8 cellular contexts compared by ENCODE assay signal in the genomic region with DNA sequence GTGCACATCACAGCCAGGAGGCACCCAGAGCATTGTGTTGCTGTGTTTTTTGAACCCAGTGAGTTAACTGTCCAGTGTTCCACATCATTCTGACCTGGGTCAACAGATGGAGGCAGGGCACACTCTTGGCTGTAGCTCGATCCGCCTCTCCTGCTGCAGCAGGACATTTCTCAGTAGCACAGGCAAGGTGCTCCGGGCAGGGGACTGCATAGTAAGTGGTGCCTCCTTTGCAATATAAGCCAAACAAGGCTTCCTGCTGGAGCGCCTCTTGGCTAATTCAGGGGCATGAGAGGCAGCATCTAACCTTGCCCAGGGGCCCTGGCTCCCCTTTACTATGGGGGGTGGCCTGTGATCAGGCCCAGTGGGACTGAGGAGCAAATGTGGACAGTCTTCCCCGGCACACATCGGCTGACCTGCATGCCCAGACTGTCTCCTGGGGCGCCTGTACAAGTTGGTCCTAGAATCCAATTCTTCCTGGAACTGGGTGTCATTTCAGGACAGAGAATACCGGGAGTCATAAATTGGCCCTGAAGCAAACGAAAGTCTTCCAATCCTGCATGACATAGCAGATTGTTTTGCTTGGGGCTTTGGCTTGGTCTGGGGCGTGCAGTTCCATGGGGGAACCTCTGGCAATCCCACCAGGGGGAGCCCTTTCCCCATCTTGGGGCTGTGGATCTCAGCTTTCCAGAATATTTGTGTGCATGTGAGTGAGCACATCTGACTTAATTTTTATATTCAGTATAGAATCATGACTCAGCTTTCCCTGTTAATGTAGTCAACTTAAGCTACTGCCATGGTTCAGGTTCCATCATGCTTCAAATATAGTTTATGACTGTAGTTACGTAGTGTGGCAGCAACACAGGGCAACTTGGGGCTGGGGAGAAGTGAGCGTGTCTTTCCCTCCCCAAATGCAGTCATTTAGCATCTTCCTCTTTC. TPM values are rescaled to one million over a fixed set of nuclear protein-coding genes. Genes with fewer than 3 reads are reported as not detected.
A peak's percentile ranks its signal among the peaks of the same experiment; 100 is the strongest.
DNase-seq lines count a peak whose midpoint lies in the region; ATAC-seq and TF ChIP-seq lines count a peak whose summit lies in the region.

No MANE protein-coding gene starts in this region.

- H3K4me3 Mint-ChIP-seq in activated CD4-positive, alpha-beta memory T cell treated with anti-CD3 and anti-CD28 coated beads, Interleukin-2, amount 10 ng/mL, durations not matched to agents 7 days and 5 days: peak overlapping the region; percentile 86

- H3K27ac Mint-ChIP-seq in activated CD4-positive, alpha-beta memory T cell treated with anti-CD3 and anti-CD28 coated beads, Interleukin-2, amount 10 ng/mL, durations not matched to agents 7 days and 5 days: peak overlapping the region; percentile 66

- H3K27ac ChIP-seq in duodenal mucosa (ENCODE audit: low read depth, low read length): peak overlapping the region; percentile 35
- peak overlapping the region; percentile 58 for H3K27ac ChIP-seq in lower lobe of right lung

- POLR2A ChIA-PET in activated CD4-positive, alpha-beta memory T cell treated with anti-CD3 and anti-CD28 coated beads, Interleukin-2, amount 10 ng/mL, durations not matched to agents 7 days and 5 days (lab: Charles Lee): interaction anchor here (0.6 to 2.8 kb wide), 5 partner anchors 10 to 251 kb away, joined by 3 to 8 read pairs (median 3); a partner anchor contains a TSS

- no peaks in the 10 kb centered on the region for H3K27me3 ChIP-seq in duodenal mucosa (ENCODE audit: control insufficient read depth in 1 of 2, insufficient read depth in 2 of 2, low read length in 2 of 2)
- no peaks in the 10 kb centered on the region for H3K27me3 ChIP-seq in lower lobe of right lung (ENCODE audit: low read depth)

- no peaks in the 10 kb centered on the region for H3K36me3 ChIP-seq in duodenal mucosa (ENCODE audit: control insufficient read depth in 1 of 2, insufficient read depth in 2 of 2, low read length in 2 of 2)
- no peaks in the 10 kb centered on the region for H3K36me3 ChIP-seq in lower lobe of right lung

- H3K4me1 ChIP-seq in duodenal mucosa (ENCODE audit: control insufficient read depth in 1 of 2, insufficient read depth in 2 of 2, low read length in 2 of 2) (peaks cover 19 to 23% of the 10 kb centered on the region in 2 donors), lower lobe of right lung (peaks cover 40% of the 10 kb centered on the region)

- CTCF ChIA-PET in activated CD4-positive, alpha-beta memory T cell treated with anti-CD3 and anti-CD28 coated beads, Interleukin-2, amount 10 ng/mL, durations not matched to agents 7 days and 5 days (lab: Charles Lee): interaction anchor here (0.6 to 5.9 kb wide), 26 partner anchors 8 to 287 kb away, joined by 3 to 82 read pairs (median 5); a partner anchor contains a TSS

- H3K9me3 ChIP-seq in duodenal mucosa (ENCODE audit: control insufficient read depth in 1 of 2, low read length in 2 of 2) (no peaks in the 10 kb centered on the region), lower lobe of right lung (no peaks in the 10 kb centered on the region)

- H3K9me3 Mint-ChIP-seq in activated CD4-positive, alpha-beta memory T cell treated with anti-CD3 and anti-CD28 coated beads, Interleukin-2, amount 10 ng/mL, durations not matched to agents 7 days and 5 days: no peaks in the 10 kb centered on the region

- peaks cover 57% of the 10 kb centered on the region for H3K4me1 Mint-ChIP-seq in activated CD4-positive, alpha-beta memory T cell treated with anti-CD3 and anti-CD28 coated beads, Interleukin-2, amount 10 ng/mL, durations not matched to agents 7 days and 5 days

- H3K4me3 ChIP-seq in duodenal mucosa (ENCODE audit: low read depth in 1 of 2, low read length in 2 of 2) (peak overlapping the region in 1 of 2 donors; percentile 28), lower lobe of right lung (no peak overlapping the region)

- ATAC-seq in lower lobe of right lung (peak; percentile 94), HG03045 (IDR thresholded peaks at IDR 0.05; ENCODE audit: unreplicated experiment) (no peak)

- no peaks in the 10 kb centered on the region for H3K27me3 Mint-ChIP-seq in activated CD4-positive, alpha-beta memory T cell treated with anti-CD3 and anti-CD28 coated beads, Interleukin-2, amount 10 ng/mL, durations not matched to agents 7 days and 5 days

- peak overlapping the region; percentile 30 to 43 for H3K9ac ChIP-seq in duodenal mucosa (ENCODE audit: low read depth in 1 of 2, low read length in 2 of 2)

- intact Hi-C loops in lower lobe of right lung (cut with DNase I): loop anchor here (10.0 kb wide), 1 partner anchor 47 kb away; no protein-coding TSS in a partner anchor

- TF ChIP-seq CTCF in lower lobe of right lung (IDR thresholded peaks at IDR 0.05): peak; percentile 95

- peaks cover 19% of the 10 kb centered on the region for H3K36me3 Mint-ChIP-seq in activated CD4-positive, alpha-beta memory T cell treated with anti-CD3 and anti-CD28 coated beads, Interleukin-2, amount 10 ng/mL, durations not matched to agents 7 days and 5 days (ENCODE audit: low read depth)

- DNase-seq in AG08395 (ENCODE audit: low spot score) (peak; percentile 92), H4 (ENCODE audit: low spot score) (peak; percentile 86), NCI-H748 (lab: John Stamatoyannopoulos, UW; ENCODE audit: unreplicated experiment) (peak; percentile 71), lower lobe of right lung (peak; percentile 84)
- DNase-seq in activated CD4-positive, alpha-beta memory T cell treated with anti-CD3 and anti-CD28 coated beads, Interleukin-2, amount 10 ng/mL, durations not matched to agents 7 days and 5 days: peak; percentile 79
- peak; percentile 86 for DNase-seq in stimulated activated CD4-positive, alpha-beta T cell treated with anti-CD3 and anti-CD28 coated beads, Interleukin-4, amount 100 ng/mL, for 1 hour

RNA-seq across cellular contexts. Expression of a gene that starts 56.0 kb away (rescaled TPM):
- 16.0 and 30.1 TPM in 2 replicates for total RNA-seq in H4 (2014; rRNA removed; shearing (Covaris generic))
- total RNA-seq in activated CD4-positive, alpha-beta memory T cell treated with anti-CD3 and anti-CD28 coated beads, Interleukin-2, amount 10 ng/mL, durations not matched to agents 7 days and 5 days: 1 to 10 TPM; 1.8 to 3.2 TPM
- 80.9 TPM for total RNA-seq in lower lobe of right lung
